ENCODE assay signal across 17 cellular contexts in the genomic region with DNA sequence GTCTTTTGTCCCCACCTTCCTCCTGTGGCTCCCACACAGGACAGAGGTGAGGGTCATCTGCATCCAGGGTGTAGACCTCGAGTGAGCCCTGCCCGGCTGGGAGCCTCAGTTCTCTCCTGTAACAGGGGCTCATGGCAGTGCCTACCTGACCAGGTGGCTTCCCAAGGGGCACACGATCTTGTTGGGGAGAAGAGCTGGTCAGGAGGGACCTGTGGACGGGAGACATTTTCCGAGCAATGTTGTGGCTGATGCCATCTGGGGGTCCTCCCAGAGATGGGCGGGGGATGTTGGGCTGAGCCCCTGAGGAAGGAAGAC. TPM values are rescaled to one million over a fixed set of nuclear protein-coding genes. Genes with fewer than 3 reads are reported as not detected.
A peak's percentile ranks its signal among the peaks of the same experiment; 100 is the strongest.
DNase-seq lines count a peak whose midpoint lies in the region; ATAC-seq, FAIRE-seq and TF ChIP-seq lines count a peak whose summit lies in the region.
"Had no signal": no experiment of that assay in that cellular context is flagged by ENCODE, and none has a peak within 500 bp of the region (broad histone marks: within the 10 kb centered on the region; RNA-seq: fewer than 3 reads in every experiment).

No MANE protein-coding gene starts in this region.

- H3K27ac ChIP-seq in HepG2 (ENCODE audit: extremely low read length, insufficient read depth, low read length) (peak overlapping the region; percentile 28), right lobe of liver (no peak overlapping the region), cingulate gyrus (ENCODE audit: low read depth, low read length) (peak overlapping the region; percentile 31), neuronal stem cell (replicated peaks; ENCODE audit: low read length) (no peak overlapping the region), tibial nerve (peak overlapping the region; percentile 54 to 83 (median 68))
- H3K27ac ChIP-seq: GM23248, SJSA1 had no signal

- H4K20me1 ChIP-seq in HepG2 (ENCODE audit: insufficient read depth, low read length) = no peaks in the 10 kb centered on the region

- H3K36me3 ChIP-seq in HepG2 (replicated peaks in 1 of 2; ENCODE audit: control insufficient read depth in 1 of 2, insufficient read depth in 2 of 2, low read length in 2 of 2) (no peaks in the 10 kb centered on the region), right lobe of liver (no peaks in the 10 kb centered on the region), neuronal stem cell (replicated peaks in 1 of 2; ENCODE audit: control insufficient read depth in 2 of 2, insufficient read depth in 2 of 2, low read length in 2 of 2) (no peaks in the 10 kb centered on the region), tibial nerve (no peaks in the 10 kb centered on the region)
- H3K36me3 ChIP-seq: SJSA1 had no signal

- peak overlapping the region; percentile 53 for H2AK5ac ChIP-seq in neuronal stem cell (ENCODE audit: low read depth, low read length)

- no peak overlapping the region for H2BK120ac ChIP-seq in neuronal stem cell (ENCODE audit: low read depth, low read length)

- no peak for FAIRE-seq in HepG2 (lab: Jason Lieb, UNC)

- H3K9ac ChIP-seq in HepG2 (ENCODE audit: insufficient read depth, low read depth, low read length) (peak overlapping the region; percentile 72), neuronal stem cell (ENCODE audit: low read depth, low read length, poor library complexity) (no peak overlapping the region)
- H3K9ac ChIP-seq: GM23248 had no signal

- BruUV-seq in HepG2 (replicated peaks; lab: Mats Ljungman, UMichigan) = no TSS peak

- H3K27me3 ChIP-seq in HepG2 (ENCODE audit: control insufficient read depth in 1 of 2, insufficient read depth in 2 of 2, low read length in 2 of 2) (peaks cover 10 to 29% of the 10 kb centered on the region in 2 experiments; a peak in 4 of 5 replicates), right lobe of liver (no peaks in the 10 kb centered on the region), neuronal stem cell (ENCODE audit: control insufficient read depth in 3 of 3, insufficient read depth in 3 of 3, low read depth in 1 of 3, low read length in 3 of 3) (peaks cover 0 to 6% (median 0%) of the 10 kb centered on the region in 3 experiments), tibial nerve (no peaks in the 10 kb centered on the region)
- H3K27me3 ChIP-seq: SJSA1 had no signal

- no peak overlapping the region for H4K91ac ChIP-seq in neuronal stem cell (ENCODE audit: low read depth, low read length, poor library complexity)

- H4K8ac ChIP-seq in neuronal stem cell (ENCODE audit: low read depth, low read length) = no peak overlapping the region

- no peak overlapping the region for H2BK5ac ChIP-seq in neuronal stem cell (ENCODE audit: low read length)

- CTCF ChIA-PET in HepG2 (lab: Yijun Ruan, JAX; ENCODE audit: low intra/inter-chr PET ratio, low total read pairs) = no interaction called here

- H3K9me3 ChIP-seq in HepG2 (ENCODE audit: low read length) (no peaks in the 10 kb centered on the region), right lobe of liver (no peaks in the 10 kb centered on the region), neuronal stem cell (replicated peaks in 1 of 2; ENCODE audit: control insufficient read depth in 2 of 2, insufficient read depth in 1 of 2, low read depth in 1 of 2, low read length in 2 of 2) (no peaks in the 10 kb centered on the region), tibial nerve (no peaks in the 10 kb centered on the region)
- H3K9me3 ChIP-seq: SJSA1 had no signal

- H3K18ac ChIP-seq in neuronal stem cell (ENCODE audit: low read length) = no peak overlapping the region

- no peak for TF ChIP-seq RAD21 in HepG2 (CRISPR knock-in tag; IDR thresholded peaks at IDR 0.05)

- H2AFZ ChIP-seq in HepG2 (ENCODE audit: low read length) (no peak overlapping the region), neuronal stem cell (ENCODE audit: low read length) (no peak overlapping the region)
- H2AFZ ChIP-seq: GM23248 had no signal

- peak overlapping the region; percentile 95 for H2BK12ac ChIP-seq in neuronal stem cell (ENCODE audit: low read length)

- no peak overlapping the region for H3K4ac ChIP-seq in neuronal stem cell (ENCODE audit: low read length)

- H3K14ac ChIP-seq in neuronal stem cell (ENCODE audit: low read length) = no peak overlapping the region

- H3K79me2 ChIP-seq in HepG2 (ENCODE audit: insufficient read depth, low read length) = no peaks in the 10 kb centered on the region

- no peak overlapping the region for H2BK15ac ChIP-seq in neuronal stem cell (ENCODE audit: low read length)

- POLR2A ChIA-PET in HepG2 (lab: Yijun Ruan, JAX) = no interaction called here

- intact Hi-C loops in HepG2 (cut with micrococcal nuclease; ENCODE audit: unreplicated experiment) (loop anchor here (10.0 kb wide), 1 partner anchor 48 kb away; a partner anchor contains a TSS), right lobe of liver (cut with DNase I) (no loop called here)

- in situ Hi-C loops in HepG2 (cut with HindIII; ENCODE audit: extremely low pct_ligation_motif_present, low pct_unique_long_range_greater_than_20kb) = no loop called here

- no peak overlapping the region for H3K23ac ChIP-seq in neuronal stem cell (ENCODE audit: low read depth, low read length, poor library complexity)

- peak overlapping the region; percentile 87 for H3K4me2 ChIP-seq in HepG2 (ENCODE audit: low read depth, low read length)
- H3K4me2 ChIP-seq in neuronal stem cell (ENCODE audit: insufficient read depth, low read length, poor library complexity, severe bottlenecking) = no peak overlapping the region

- no peak for TF ChIP-seq POLR2A in HepG2 (IDR thresholded peaks at IDR 0.05; ENCODE audit: insufficient read depth in 1 of 2, low read depth in 2 of 2, low read length in 2 of 2)
- TF ChIP-seq POLR2A in right lobe of liver (IDR thresholded peaks at IDR 0.05) = no peak
- no peak for TF ChIP-seq POLR2A in tibial nerve (IDR thresholded peaks at IDR 0.05)

- H3K4me3 ChIP-seq in HepG2 (replicated peaks in 1 of 3; ENCODE audit: insufficient read depth in 1 of 3, low read depth in 2 of 3, low read length in 3 of 3) (peak overlapping the region in 1 of 3 experiments; percentile 56; a peak in 2 of 6 replicates), right lobe of liver (no peak overlapping the region), neuronal stem cell (ENCODE audit: low read length in 2 of 2) (no peak overlapping the region), tibial nerve (no peak overlapping the region)
- H3K4me3 ChIP-seq: GM23248, SJSA1 had no signal

- ATAC-seq in HepG2 (no peak), right lobe of liver (no peak), GM21381 (IDR thresholded peaks at IDR 0.05; ENCODE audit: unreplicated experiment) (no peak), HG03442 (IDR thresholded peaks at IDR 0.05; ENCODE audit: unreplicated experiment) (no peak), HG02588 (IDR thresholded peaks at IDR 0.05; ENCODE audit: unreplicated experiment) (no peak)

- H3K79me1 ChIP-seq in neuronal stem cell (ENCODE audit: low read depth, low read length) = peaks cover 2% of the 10 kb centered on the region

- H3K4me1 ChIP-seq in HepG2 (ENCODE audit: insufficient read depth, low read length) (peaks cover 100% of the 10 kb centered on the region), right lobe of liver (peaks cover 0 to 21% (median 5%) of the 10 kb centered on the region in 4 donors), neuronal stem cell (ENCODE audit: control insufficient read depth in 2 of 2, insufficient read depth in 1 of 2, low read depth in 1 of 2, low read length in 2 of 2) (peaks cover 0 to 2% of the 10 kb centered on the region in 2 donors), tibial nerve (peaks cover 0 to 62% (median 15%) of the 10 kb centered on the region in 4 donors)

- TF ChIP-seq CTCF in HepG2 (CRISPR knock-in tag; IDR thresholded peaks at IDR 0.05) (no peak), right lobe of liver (IDR thresholded peaks at IDR 0.05) (no peak), tibial nerve (IDR thresholded peaks at IDR 0.05) (no peak)

- WGBS in HepG2 (ENCODE audit: low lambda C conversion rate) = 51% methylated on average over 6 of the region's 6 CpGs
- 60% methylated on average over 1 of the region's 6 CpGs for WGBS in right lobe of liver (ENCODE audit: insufficient coverage, low coverage, low lambda C conversion rate, missing lambda C conversion rate)
- WGBS in neuronal stem cell (ENCODE audit: extremely low coverage in 2 of 2, insufficient read length in 2 of 2, insufficient replicate concordance in 1 of 2), 2 donors = no CpG with 5 or more reads among the region's 6 CpGs
- 35 to 66% methylated on average over 6 of the region's 6 CpGs for WGBS in tibial nerve, 2 donors

- DNase-seq in HepG2 (ENCODE audit: low spot score) = no peak
- no peak for DNase-seq in right lobe of liver
- DNase-seq in neuronal stem cell (ENCODE audit: low spot score) = no peak
- no peak for DNase-seq in tibial nerve (ENCODE audit: low spot score in 2 of 2)
- DNase-seq: CD4-positive, alpha-beta memory T cell; DMS79; GM23248; HFFc6; MV-4-11; NCI-H2171 treated with DMSO at 0.1 percent for 48 hours; NCI-H446 treated with DMSO at 0.1 percent for 48 hours; NK-92 treated with Interleukin-12 subunit alpha and Interleukin-12 subunit beta, amount 100 ng/mL, for 24 hours had no signal

- no peak for TF ChIP-seq EP300 in HepG2 (IDR thresholded peaks at IDR 0.05; ENCODE audit: low read depth in 2 of 2, low read length in 2 of 2)
- TF ChIP-seq EP300 in HepG2 (CRISPR knock-in tag; IDR thresholded peaks at IDR 0.05; ENCODE audit: borderline replicate concordance) = no peak
- TF ChIP-seq EP300 in tibial nerve (IDR thresholded peaks at IDR 0.05) = no peak

RNA-seq across cellular contexts. Expression of a gene that starts 51.9 kb away (rescaled TPM):
- total RNA-seq in HepG2 (2016; rRNA removed; fragmentation: Illumina TruSeq; extraction: Trizol) = 12.1 and 18.5 TPM in 2 replicates
- 9.1 and 9.9 TPM in 2 replicates for total RNA-seq in HepG2 (2016; cell fraction: cytosol; rRNA removed; fragmentation: Illumina TruSeq; extraction: Trizol; ENCODE audit: low read depth)
- 11.0 and 17.4 TPM in 2 replicates for total RNA-seq in HepG2 (2016; cell fraction: insoluble cytoplasmic fraction; rRNA removed; fragmentation: Illumina TruSeq; extraction: Trizol)
- 19.9 and 21.0 TPM in 2 replicates for total RNA-seq in HepG2 (2016; cell fraction: membrane; rRNA removed; fragmentation: Illumina TruSeq; extraction: Trizol)
- 8.1 and 9.8 TPM in 2 replicates for total RNA-seq in HepG2 (2016; cell fraction: nucleus; rRNA removed; fragmentation: Illumina TruSeq; extraction: Trizol)
- polyA plus RNA-seq in HepG2 (2011; rRNA removed) = 28.2 and 43.0 TPM in 2 replicates
- 31.3 and 41.1 TPM in 2 replicates for polyA plus RNA-seq in HepG2 (2011; cell fraction: cytosol; rRNA removed)
- 47.8 and 49.8 TPM in 2 replicates for polyA plus RNA-seq in HepG2 (2011; cell fraction: nucleus; rRNA removed)
- 33.9 and 49.4 TPM in 2 replicates for polyA plus RNA-seq in HepG2 (2012)
- polyA plus RNA-seq in HepG2 (2016; cell fraction: cytosol; fragmentation: Illumina TruSeq; extraction: Trizol; ENCODE audit: low read depth) = 8.7 and 9.3 TPM in 2 replicates
- polyA plus RNA-seq in HepG2 (2016; cell fraction: insoluble cytoplasmic fraction; fragmentation: Illumina TruSeq; extraction: Trizol; ENCODE audit: low read depth) = 24.7 and 26.6 TPM in 2 replicates
- 16.8 and 19.0 TPM in 2 replicates for polyA plus RNA-seq in HepG2 (2016; cell fraction: membrane; fragmentation: Illumina TruSeq; extraction: Trizol; ENCODE audit: low read depth)
- 21.1 and 24.6 TPM in 2 replicates for polyA plus RNA-seq in HepG2 (2016; cell fraction: nucleus; fragmentation: Illumina TruSeq; extraction: Trizol; ENCODE audit: insufficient read depth, low read depth)
- 12.1 and 28.5 TPM in 2 replicates for polyA minus RNA-seq in HepG2 (2011; rRNA and poly(A)+ RNA removed; ENCODE audit: low replicate concordance)
- 56.9 and 63.6 TPM in 2 replicates for polyA minus RNA-seq in HepG2 (2011; cell fraction: cytosol; rRNA and poly(A)+ RNA removed)
- polyA minus RNA-seq in HepG2 (2011; cell fraction: nucleus; rRNA and poly(A)+ RNA removed) = 21.4 and 26.7 TPM in 2 replicates
- total RNA-seq in right lobe of liver = 100 to 1,000 TPM; 130 to 182 (median 152) TPM
- 3.2 TPM for polyA plus RNA-seq in neuronal stem cell (2013, experiment 1 of 2)
- polyA plus RNA-seq in neuronal stem cell (2013, experiment 2 of 2) = 3.2 TPM
- total RNA-seq in tibial nerve = 100 to 1,000 TPM; 202 to 524 (median 275) TPM

Comparison
In these comparisons a context has a peak if more than half of its experiments do, and no peak if none do; other contexts are left out.
1. H3K27ac ChIP-seq: peak in HepG2 (single experiment), cingulate gyrus (single experiment) and tibial nerve (4 of 4); none in right lobe of liver (0 of 3) and neuronal stem cell (single experiment).